Comparison of ENCODE assay signal across 1 cellular context in genomic region chr3:46380471-46381215, GRCh38.
TF ChIP-seq lines count a peak whose summit lies in the region.

No MANE protein-coding gene starts in this region.

TF ChIP-seq in H1, 55 proteins besides CTCF, POLR2A, EP300 and RAD21:
- TF ChIP-seq SIN3A (conservative IDR thresholded peaks at IDR 0.05 in 1 of 2, IDR thresholded peaks at IDR 0.05 in 1 of 2; ENCODE audit: low read depth in 1 of 2, low read length in 2 of 2) (no peak), JUND (IDR thresholded peaks at IDR 0.05; ENCODE audit: low read length) (no peak), NRF1 (IDR thresholded peaks at IDR 0.05; ENCODE audit: low read depth, low read length) (no peak), SRF (IDR thresholded peaks at IDR 0.05; ENCODE audit: low read depth, low read length) (no peak), CBX8 (IDR thresholded peaks at IDR 0.05; ENCODE audit: borderline replicate concordance, low read depth, low read length) (no peak), RFX5 (IDR thresholded peaks at IDR 0.05; ENCODE audit: borderline replicate concordance, low read depth, low read length) (no peak), CTBP2 (IDR thresholded peaks at IDR 0.05; ENCODE audit: borderline replicate concordance, insufficient read depth, insufficient read length, low read length) (no peak), KDM5A (IDR thresholded peaks at IDR 0.05; ENCODE audit: low read length) (no peak), BACH1 (IDR thresholded peaks at IDR 0.05; ENCODE audit: low read length) (no peak), SUZ12 (IDR thresholded peaks at IDR 0.05; ENCODE audit: low read length) (no peak), SIRT6 (IDR thresholded peaks at IDR 0.05; ENCODE audit: low read length) (no peak), GABPA (IDR thresholded peaks at IDR 0.05; ENCODE audit: borderline replicate concordance, insufficient read depth, low read length) (no peak), CHD1 (IDR thresholded peaks at IDR 0.05; ENCODE audit: low read depth, low read length) (no peak), EZH2 (IDR thresholded peaks at IDR 0.05; ENCODE audit: low read depth, low read length, severe bottlenecking) (no peak), SIX5 (IDR thresholded peaks at IDR 0.05; ENCODE audit: low read depth, low read length) (no peak), HDAC6 (IDR thresholded peaks at IDR 0.05; ENCODE audit: low read depth, low read length) (no peak), CREB1 (IDR thresholded peaks at IDR 0.05) (no peak), EGR1 (IDR thresholded peaks at IDR 0.05; ENCODE audit: borderline replicate concordance, low read depth, low read length) (no peak), HDAC2 (IDR thresholded peaks at IDR 0.05; ENCODE audit: borderline replicate concordance in 1 of 2, low read depth in 2 of 2, low read length in 2 of 2) (no peak), NANOG (IDR thresholded peaks at IDR 0.05; ENCODE audit: insufficient read depth, low read depth, low read length, poor library complexity, severe bottlenecking) (no peak)
